In the genomic region with DNA sequence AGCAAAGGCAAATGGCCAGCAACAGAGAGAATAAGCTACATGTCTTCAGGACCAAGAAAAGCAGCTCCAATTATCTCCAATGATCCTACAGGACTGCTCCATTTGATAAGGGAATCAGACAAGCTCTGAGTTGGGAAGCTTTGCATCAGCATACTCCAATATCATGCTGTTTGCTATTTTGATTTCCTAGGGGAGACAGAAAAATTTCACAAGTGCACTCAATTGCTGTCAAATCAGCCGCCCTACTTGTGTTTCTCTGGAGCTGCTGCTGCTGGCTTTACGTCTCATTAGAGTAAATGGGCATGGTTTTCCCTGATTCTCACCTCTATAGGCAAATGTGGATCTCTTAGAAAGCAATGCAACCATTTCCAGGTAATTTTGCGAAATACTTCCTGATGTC, we compare ENCODE assay signal across 27 cellular contexts.
"Had no signal": no experiment of that assay in that cellular context is flagged by ENCODE, and none has a peak within 500 bp of the region (broad histone marks: within the 10 kb centered on the region; RNA-seq: fewer than 3 reads in every experiment).

No MANE protein-coding gene starts in this region.

- H3K4me3 ChIP-seq: ascending aorta, breast epithelium, coronary artery, dorsolateral prefrontal cortex, gastroesophageal sphincter had no signal

- H3K27ac Mint-ChIP-seq: activated CD4-positive, alpha-beta memory T cell treated with anti-CD3 and anti-CD28 coated beads for 36 hours; activated CD4-positive, alpha-beta T cell treated with anti-CD3 and anti-CD28 coated beads for 36 hours; activated CD4-positive, alpha-beta T cell treated with anti-CD3 and anti-CD28 coated beads, Interleukin-2, amount 10 ng/mL, durations not matched to agents 24 days and 14 days; activated CD8-positive, alpha-beta memory T cell treated with anti-CD3 and anti-CD28 coated beads, Interleukin-2, amount 10 ng/mL, durations not matched to agents 7 days and 5 days; activated CD8-positive, alpha-beta T cell treated with anti-CD3 and anti-CD28 coated beads, Interleukin-2, amount 10 ng/mL, durations not matched to agents 7 days and 5 days; activated naive CD4-positive, alpha-beta T cell treated with anti-CD3 and anti-CD28 coated beads, Interleukin-2, amount 10 ng/mL, durations not matched to agents 7 days and 5 days; activated naive CD4-positive, alpha-beta T cell treated with anti-CD3 and anti-CD28 coated beads, Interleukin-2, amount 50 U/mL, for 72 hours; activated naive CD8-positive, alpha-beta T cell treated with anti-CD3 and anti-CD28 coated beads, Interleukin-2, amount 10 ng/mL, durations not matched to agents 7 days and 5 days; activated T-cell treated with anti-CD3 and anti-CD28 coated beads, Interleukin-2, amount 50 U/mL, for 72 hours; brain; dendritic cell treated with granulocyte-macrophage colony-stimulating factor and Interleukin-4, amounts not matched to agents 40 ng/mL and 50 ng/mL, for 4 days; endodermal cell had no signal

- H3K4me1 ChIP-seq: ascending aorta, breast epithelium, gastroesophageal sphincter had no signal

- H3K36me3 Mint-ChIP-seq: activated CD4-positive, alpha-beta memory T cell treated with anti-CD3 and anti-CD28 coated beads for 36 hours; activated CD8-positive, alpha-beta memory T cell treated with anti-CD3 and anti-CD28 coated beads, Interleukin-2, amount 10 ng/mL, durations not matched to agents 7 days and 5 days; activated naive CD4-positive, alpha-beta T cell treated with anti-CD3 and anti-CD28 coated beads, Interleukin-2, amount 10 ng/mL, durations not matched to agents 7 days and 5 days; activated naive CD4-positive, alpha-beta T cell treated with anti-CD3 and anti-CD28 coated beads, Interleukin-2, amount 50 U/mL, for 72 hours; activated naive CD8-positive, alpha-beta T cell treated with anti-CD3 and anti-CD28 coated beads, Interleukin-2, amount 10 ng/mL, durations not matched to agents 7 days and 5 days; brain had no signal

- H3K9me3 Mint-ChIP-seq: activated CD4-positive, alpha-beta T cell treated with anti-CD3 and anti-CD28 coated beads, Interleukin-2, amount 10 ng/mL, durations not matched to agents 24 days and 14 days; activated naive CD4-positive, alpha-beta T cell treated with anti-CD3 and anti-CD28 coated beads, Interleukin-2, amount 10 ng/mL, durations not matched to agents 7 days and 5 days; activated naive CD8-positive, alpha-beta T cell treated with anti-CD3 and anti-CD28 coated beads, Interleukin-2, amount 10 ng/mL, durations not matched to agents 7 days and 5 days; brain; dendritic cell treated with granulocyte-macrophage colony-stimulating factor and Interleukin-4, amounts not matched to agents 40 ng/mL and 50 ng/mL, for 4 days; endodermal cell had no signal

- H3K4me3 Mint-ChIP-seq: activated CD4-positive, alpha-beta memory T cell treated with anti-CD3 and anti-CD28 coated beads for 36 hours; activated CD4-positive, alpha-beta T cell treated with anti-CD3 and anti-CD28 coated beads for 36 hours; activated CD4-positive, alpha-beta T cell treated with anti-CD3 and anti-CD28 coated beads, Interleukin-2, amount 10 ng/mL, durations not matched to agents 24 days and 14 days; activated CD8-positive, alpha-beta memory T cell treated with anti-CD3 and anti-CD28 coated beads, Interleukin-2, amount 10 ng/mL, durations not matched to agents 7 days and 5 days; activated CD8-positive, alpha-beta T cell treated with anti-CD3 and anti-CD28 coated beads, Interleukin-2, amount 10 ng/mL, durations not matched to agents 7 days and 5 days; activated naive CD4-positive, alpha-beta T cell treated with anti-CD3 and anti-CD28 coated beads, Interleukin-2, amount 10 ng/mL, durations not matched to agents 7 days and 5 days; activated naive CD8-positive, alpha-beta T cell treated with anti-CD3 and anti-CD28 coated beads, Interleukin-2, amount 10 ng/mL, durations not matched to agents 7 days and 5 days; activated T-cell treated with anti-CD3 and anti-CD28 coated beads, Interleukin-2, amount 50 U/mL, for 72 hours; brain; central memory CD8-positive, alpha-beta T cell; dendritic cell treated with granulocyte-macrophage colony-stimulating factor and Interleukin-4, amounts not matched to agents 40 ng/mL and 50 ng/mL, for 4 days; endodermal cell had no signal

- H3K27me3 Mint-ChIP-seq: activated CD4-positive, alpha-beta memory T cell treated with anti-CD3 and anti-CD28 coated beads for 36 hours; activated CD4-positive, alpha-beta T cell treated with anti-CD3 and anti-CD28 coated beads, Interleukin-2, amount 10 ng/mL, durations not matched to agents 24 days and 14 days; activated CD8-positive, alpha-beta memory T cell treated with anti-CD3 and anti-CD28 coated beads, Interleukin-2, amount 10 ng/mL, durations not matched to agents 7 days and 5 days; activated naive CD4-positive, alpha-beta T cell treated with anti-CD3 and anti-CD28 coated beads, Interleukin-2, amount 10 ng/mL, durations not matched to agents 7 days and 5 days; activated naive CD8-positive, alpha-beta T cell treated with anti-CD3 and anti-CD28 coated beads, Interleukin-2, amount 10 ng/mL, durations not matched to agents 7 days and 5 days; brain; central memory CD8-positive, alpha-beta T cell; dendritic cell treated with granulocyte-macrophage colony-stimulating factor and Interleukin-4, amounts not matched to agents 40 ng/mL and 50 ng/mL, for 4 days had no signal

- ATAC-seq: activated CD4-positive, alpha-beta T cell treated with anti-CD3 and anti-CD28 coated beads for 36 hours; activated CD8-positive, alpha-beta memory T cell treated with anti-CD3 and anti-CD28 coated beads, Interleukin-2, amount 10 ng/mL, durations not matched to agents 7 days and 5 days; activated CD8-positive, alpha-beta T cell treated with anti-CD3 and anti-CD28 coated beads, Interleukin-2, amount 10 ng/mL, durations not matched to agents 7 days and 5 days; activated naive CD4-positive, alpha-beta T cell treated with anti-CD3 and anti-CD28 coated beads, Interleukin-2, amount 50 U/mL, for 72 hours; activated T-cell treated with anti-CD3 and anti-CD28 coated beads, Interleukin-2, amount 50 U/mL, for 72 hours; esophagus mucosa; gastroesophageal sphincter had no signal

- H3K36me3 ChIP-seq: ascending aorta, breast epithelium, gastroesophageal sphincter had no signal

- H3K4me1 Mint-ChIP-seq: activated CD4-positive, alpha-beta T cell treated with anti-CD3 and anti-CD28 coated beads for 36 hours; activated CD4-positive, alpha-beta T cell treated with anti-CD3 and anti-CD28 coated beads, Interleukin-2, amount 10 ng/mL, durations not matched to agents 24 days and 14 days; activated CD8-positive, alpha-beta memory T cell treated with anti-CD3 and anti-CD28 coated beads, Interleukin-2, amount 10 ng/mL, durations not matched to agents 7 days and 5 days; activated naive CD4-positive, alpha-beta T cell treated with anti-CD3 and anti-CD28 coated beads, Interleukin-2, amount 10 ng/mL, durations not matched to agents 7 days and 5 days; activated naive CD8-positive, alpha-beta T cell treated with anti-CD3 and anti-CD28 coated beads, Interleukin-2, amount 10 ng/mL, durations not matched to agents 7 days and 5 days; central memory CD8-positive, alpha-beta T cell; endodermal cell had no signal

- H3K27ac ChIP-seq: ascending aorta, breast epithelium, coronary artery, gastroesophageal sphincter had no signal

- DNase-seq: activated CD4-positive, alpha-beta memory T cell treated with anti-CD3 and anti-CD28 coated beads for 36 hours; activated CD4-positive, alpha-beta T cell treated with anti-CD3 and anti-CD28 coated beads for 36 hours; activated CD4-positive, alpha-beta T cell treated with anti-CD3 and anti-CD28 coated beads, Interleukin-2, amount 10 ng/mL, durations not matched to agents 24 days and 14 days; activated CD4-positive, CD25-positive, alpha-beta regulatory T cell; activated CD4-positive, CD25-positive, alpha-beta regulatory T cell treated with anti-CD3 and anti-CD28 coated beads, Interleukin-2, amount 50 U/mL, for 72 hours; activated CD8-positive, alpha-beta memory T cell treated with anti-CD3 and anti-CD28 coated beads, Interleukin-2, amount 10 ng/mL, durations not matched to agents 7 days and 5 days; activated CD8-positive, alpha-beta memory T cell treated with anti-CD3 and anti-CD28 coated beads, Interleukin-2, amount 50 U/mL, for 4 hours; activated CD8-positive, alpha-beta T cell treated with anti-CD3 and anti-CD28 coated beads, Interleukin-2, amount 10 ng/mL, durations not matched to agents 7 days and 5 days; activated gamma-delta T cell; activated naive CD4-positive, alpha-beta T cell; activated naive CD4-positive, alpha-beta T cell treated with anti-CD3 and anti-CD28 coated beads, Interleukin-2, amount 10 ng/mL, durations not matched to agents 7 days and 5 days; activated naive CD8-positive, alpha-beta T cell treated with anti-CD3 and anti-CD28 coated beads, Interleukin-2, amount 10 ng/mL, durations not matched to agents 7 days and 5 days; activated T-cell treated with anti-CD3 and anti-CD28 coated beads, Interleukin-2, amount 50 U/mL, for 1 hour; activated T-cell treated with anti-CD3 and anti-CD28 coated beads, Interleukin-2, amount 50 U/mL, for 72 hours; dorsolateral prefrontal cortex; effector memory CD4-positive, alpha-beta T cell; endodermal cell; T-helper 2 cell had no signal

- H3K9me3 ChIP-seq: ascending aorta, breast epithelium, gastroesophageal sphincter had no signal

- H3K27me3 ChIP-seq: ascending aorta, breast epithelium, dorsolateral prefrontal cortex, gastroesophageal sphincter had no signal
